28 cellular contexts compared by ENCODE assay signal in the genomic region with DNA sequence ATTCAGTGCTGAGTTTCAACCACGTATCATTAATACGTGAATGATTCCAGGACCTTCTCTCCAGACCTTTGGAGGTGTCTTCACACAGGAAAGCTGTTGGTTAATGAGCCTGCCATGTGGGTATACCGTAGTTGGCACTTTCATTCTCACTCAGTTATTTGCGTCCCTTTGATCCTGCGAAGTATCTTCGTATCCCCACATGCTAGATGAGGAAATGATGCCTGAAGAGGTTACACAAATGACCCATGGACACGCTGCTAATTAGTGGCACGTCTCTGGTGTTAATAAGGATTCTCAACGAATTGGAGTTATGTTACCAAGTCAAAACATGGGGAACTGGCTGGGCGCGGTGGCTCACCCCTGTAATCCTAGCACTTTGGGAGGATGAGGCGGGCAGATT.
"Had no signal": no experiment of that assay in that cellular context is flagged by ENCODE, and none has a peak within 500 bp of the region (broad histone marks: within the 10 kb centered on the region; RNA-seq: fewer than 3 reads in every experiment).

No MANE protein-coding gene starts in this region.

- ATAC-seq: right lobe of liver; stimulated activated memory B cell treated with anti-CD40 and anti-IgM and Interleukin-4, amounts not matched to agents 10 μg/mL and 1 μg/mL and 100 μg/mL, for 72 hours; stimulated activated naive CD8-positive, alpha-beta T cell treated with anti-CD3 and anti-CD28 coated beads, Interleukin-15, amount 100 ng/mL, for 72 hours had no signal

- H3K36me3 ChIP-seq: left ventricle myocardium inferior, neural progenitor cell, neutrophil, ovary, right atrium auricular region, right lobe of liver, tibial nerve, vagina had no signal

- H3K4me1 Mint-ChIP-seq: naive B cell; natural killer cell; neural progenitor cell; stimulated activated memory B cell treated with anti-CD40 and anti-IgM and Interleukin-4, amounts not matched to agents 10 μg/mL and 1 μg/mL and 100 μg/mL, for 72 hours; stimulated activated naive CD8-positive, alpha-beta T cell treated with anti-CD3 and anti-CD28 coated beads, Interleukin-15, amount 100 ng/mL, for 72 hours had no signal

- H3K4me3 Mint-ChIP-seq: mesothelial cell of epicardium; naive B cell; natural killer cell; nephron progenitor cell; neural progenitor cell; stimulated activated memory B cell treated with anti-CD40 and anti-IgM and Interleukin-4, amounts not matched to agents 10 μg/mL and 1 μg/mL and 100 μg/mL, for 72 hours; stimulated activated naive CD8-positive, alpha-beta T cell treated with anti-CD3 and anti-CD28 coated beads, Interleukin-15, amount 100 ng/mL, for 72 hours; type B pancreatic cell had no signal

- H3K9ac ChIP-seq: neural progenitor cell had no signal

- H3K4me2 ChIP-seq: neural progenitor cell, smooth muscle cell had no signal

- H3K27ac Mint-ChIP-seq: mesothelial cell of epicardium, natural killer cell, nephron progenitor cell, neural progenitor cell, progenitor cell of endocrine pancreas, type B pancreatic cell had no signal

- H3K27me3 Mint-ChIP-seq: progenitor cell of endocrine pancreas, type B pancreatic cell had no signal

- H3K4me3 ChIP-seq: left ventricle myocardium inferior, lung, neural progenitor cell, ovary, right atrium auricular region, right lobe of liver, smooth muscle cell, tibial nerve, vagina had no signal

- DNase-seq: hypothalamus; islet precursor cell; left ventricle myocardium inferior; mesendoderm; naive B cell; natural killer cell; nephron progenitor cell; occipital lobe; ovary; right lobe of liver; stimulated activated CD4-positive, alpha-beta T cell treated with anti-CD3 and anti-CD28 coated beads, Interleukin-1b, Interleukin-23, amount 100 ng/mL, for 48 hours; stimulated activated CD4-positive, alpha-beta T cell treated with anti-CD3 and anti-CD28 coated beads, Interleukin-2, amount 100 ng/mL, for 48 hours; stimulated activated CD4-positive, alpha-beta T cell treated with anti-CD3 and anti-CD28 coated beads, Interleukin-4, amount 100 ng/mL, for 4 hours; stimulated activated CD8-positive, alpha-beta memory T cell treated with anti-CD3 and anti-CD28 coated beads, Interleukin-4, amount 100 ng/mL, for 48 hours; stimulated activated naive CD4-positive, alpha-beta T cell treated with Interleukin-2 at 50 U/mL for 16 hours; stimulated activated naive CD8-positive, alpha-beta T cell treated with anti-CD3 and anti-CD28 coated beads, Interleukin-15, amount 100 ng/mL, for 72 hours; substantia nigra had no signal

- H3K27ac ChIP-seq: left ventricle myocardium inferior, neural progenitor cell, neutrophil, ovary, right atrium auricular region, right lobe of liver, tibial nerve, vagina had no signal

- H2AFZ ChIP-seq: neural progenitor cell had no signal

- H3K27me3 ChIP-seq: neural progenitor cell, neutrophil, ovary, right atrium auricular region, right lobe of liver, tibial nerve, vagina had no signal

- H3K9me3 ChIP-seq: neutrophil, ovary, right atrium auricular region, right lobe of liver, tibial nerve, vagina had no signal

- H3K36me3 Mint-ChIP-seq: mesothelial cell of epicardium; naive B cell; natural killer cell; neural progenitor cell; stimulated activated memory B cell treated with anti-CD40 and anti-IgM and Interleukin-4, amounts not matched to agents 10 μg/mL and 1 μg/mL and 100 μg/mL, for 72 hours had no signal

- H3K4me1 ChIP-seq: neural progenitor cell, right atrium auricular region had no signal

- H3K9me3 Mint-ChIP-seq: natural killer cell; stimulated activated naive CD8-positive, alpha-beta T cell treated with anti-CD3 and anti-CD28 coated beads, Interleukin-15, amount 100 ng/mL, for 72 hours had no signal
